ENCODE assay signal across 1 cellular context in genomic region chr4:186724048-186724860, GRCh38.
TF ChIP-seq lines count a peak whose summit lies in the region.

No MANE protein-coding gene starts in this region.

TF ChIP-seq in HEK293, 187 proteins besides CTCF, POLR2A, EP300 and RAD21 (continued from another document):
- 0 out of 2 replicates have a peak, but pooled peaks have one; percentile 40 for TF ChIP-seq ZNF398 (tag by site-specific recombination; IDR thresholded peaks at IDR 0.05)
- 0 out of 2 replicates have a peak, but pooled peaks have one; percentile 16 for TF ChIP-seq ZSCAN4 (tag by site-specific recombination; IDR thresholded peaks at IDR 0.05)
- TF ChIP-seq ZNF404 (tag by site-specific recombination; IDR thresholded peaks at IDR 0.05): no peak
- no peak for TF ChIP-seq ZNF2 (tag by site-specific recombination; IDR thresholded peaks at IDR 0.05)
- TF ChIP-seq ZNF776 (tag by site-specific recombination; IDR thresholded peaks at IDR 0.05; ENCODE audit: borderline replicate concordance): no peak
- TF ChIP-seq ZIC2 (tag by site-specific recombination; IDR thresholded peaks at IDR 0.05): peak; percentile 79
- TF ChIP-seq ZNF501 (tag by site-specific recombination; IDR thresholded peaks at IDR 0.05): no peak
- no peak for TF ChIP-seq ZNF473 (tag by site-specific recombination; IDR thresholded peaks at IDR 0.05)
- no peak for TF ChIP-seq ZNF747 (tag by site-specific recombination; IDR thresholded peaks at IDR 0.05)
- no peak for TF ChIP-seq SP7 (tag by site-specific recombination; IDR thresholded peaks at IDR 0.05)
- no peak for TF ChIP-seq ZBTB48 (tag by site-specific recombination; IDR thresholded peaks at IDR 0.05)
- no peak for TF ChIP-seq YY1 (tag by site-specific recombination; IDR thresholded peaks at IDR 0.05)
- no peak for TF ChIP-seq ZFP3 (tag by site-specific recombination; IDR thresholded peaks at IDR 0.05; ENCODE audit: low read depth)
- no peak for TF ChIP-seq KLF7 (tag by site-specific recombination; IDR thresholded peaks at IDR 0.05; ENCODE audit: borderline replicate concordance)
- peak; percentile 72 for TF ChIP-seq PRDM1 (tag by site-specific recombination; IDR thresholded peaks at IDR 0.05)
- TF ChIP-seq ZNF214 (tag by site-specific recombination; IDR thresholded peaks at IDR 0.05; ENCODE audit: borderline replicate concordance): no peak
- no peak for TF ChIP-seq ZBTB49 (tag by site-specific recombination; IDR thresholded peaks at IDR 0.05; ENCODE audit: low read depth)
- no peak for TF ChIP-seq ZNF707 (tag by site-specific recombination; IDR thresholded peaks at IDR 0.05)
- peak; percentile 78 for TF ChIP-seq ZNF76 (tag by site-specific recombination; IDR thresholded peaks at IDR 0.05; ENCODE audit: borderline replicate concordance, low read depth)
- peak; percentile 86 for TF ChIP-seq ZBTB8A (tag by site-specific recombination; IDR thresholded peaks at IDR 0.05)
- TF ChIP-seq ZNF558 (tag by site-specific recombination; IDR thresholded peaks at IDR 0.05): no peak
- no peak for TF ChIP-seq ZNF843 (tag by site-specific recombination; IDR thresholded peaks at IDR 0.05)
- no peak for TF ChIP-seq ZNF18 (tag by site-specific recombination; IDR thresholded peaks at IDR 0.05)
- TF ChIP-seq ZBTB26 (tag by site-specific recombination; optimal IDR thresholded peaks at IDR 0.05): peak; percentile 39
- TF ChIP-seq ZNF24 (tag by site-specific recombination; IDR thresholded peaks at IDR 0.05): no peak
- TF ChIP-seq ZSCAN30 (tag by site-specific recombination; IDR thresholded peaks at IDR 0.05): 0 out of 2 replicates have a peak, but pooled peaks have one; percentile 19
- no peak for TF ChIP-seq HOXD13 (CRISPR knock-in tag; IDR thresholded peaks at IDR 0.05; ENCODE audit: borderline replicate concordance)
